ENCODE assay signal across 8 cellular contexts in the genomic region with DNA sequence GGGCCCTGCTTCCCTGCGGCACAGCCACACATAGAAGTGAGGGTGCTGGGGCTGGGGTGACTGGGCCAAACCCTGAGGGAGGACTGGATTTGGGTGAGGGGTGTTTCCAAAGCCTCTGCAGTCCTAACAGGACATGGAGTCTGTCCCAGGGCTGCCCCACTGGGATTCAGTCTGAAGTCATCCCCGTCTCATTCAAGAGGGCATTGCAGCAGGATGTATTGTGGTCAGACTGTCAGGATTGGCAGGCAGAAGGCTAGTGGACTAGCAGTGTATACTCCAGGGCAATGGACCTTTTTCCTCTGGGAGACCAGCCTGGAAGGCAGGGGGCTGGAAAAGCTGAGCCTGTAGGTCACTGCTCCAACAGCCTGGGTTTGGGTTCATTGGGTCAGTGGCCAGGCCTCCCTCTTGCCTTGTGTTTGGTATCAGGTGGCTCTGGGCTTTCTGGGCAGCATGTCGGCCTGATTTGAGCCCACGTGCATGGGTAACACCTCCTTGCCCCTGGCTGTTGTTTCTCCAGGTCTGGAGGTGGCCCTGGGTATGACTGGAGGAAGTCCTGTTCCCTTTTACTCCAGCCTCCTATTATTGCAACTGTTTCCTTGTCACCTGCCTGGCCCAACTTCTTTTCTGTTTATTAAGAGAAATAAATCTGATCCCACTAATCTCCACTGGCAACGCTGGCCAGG. TPM values are rescaled to one million over a fixed set of nuclear protein-coding genes. Genes with fewer than 3 reads are reported as not detected.
DNase-seq lines count a peak whose midpoint lies in the region; ATAC-seq and TF ChIP-seq lines count a peak whose summit lies in the region.

No MANE protein-coding gene starts in this region.

- intact Hi-C loops in ascending aorta (cut with DNase I), result no loop called here
- intact Hi-C loops in activated T-helper 1 cell treated with anti-CD3 and anti-CD28 coated beads, Interleukin-12 subunit alpha, Interleukin-12 subunit beta, Interleukin-2, Interleukin-4 antibody, amounts not matched to agents 30 ng/mL and 10 ng/mL and 1 ng/mL, durations not matched to agents 14 hours and 24 hours and 36 hours (cut with micrococcal nuclease), result no loop called here

- H3K9me3 Mint-ChIP-seq in H9, result no peaks in the 10 kb centered on the region
- no peaks in the 10 kb centered on the region for H3K9me3 Mint-ChIP-seq in activated T-helper 1 cell treated with anti-CD3 and anti-CD28 coated beads, Interleukin-12 subunit alpha, Interleukin-12 subunit beta, Interleukin-2, Interleukin-4 antibody, amounts not matched to agents 30 ng/mL and 10 ng/mL and 1 ng/mL, durations not matched to agents 14 hours and 24 hours and 36 hours

- no peak overlapping the region for H3K56ac ChIP-seq in H9 (ENCODE audit: insufficient read length, low read depth, low read length)

- H4K91ac ChIP-seq in H9 (ENCODE audit: insufficient read length, low read depth, low read length), result no peak overlapping the region

- no peak overlapping the region for H2AFZ ChIP-seq in H9 (ENCODE audit: low read length)

- no peaks in the 10 kb centered on the region for H3K79me1 ChIP-seq in H9 (ENCODE audit: insufficient read depth, low read depth, low read length, poor library complexity, severe bottlenecking)

- no peak overlapping the region for H2BK20ac ChIP-seq in H9 (ENCODE audit: low read depth, low read length, poor library complexity, severe bottlenecking)

- H3K4ac ChIP-seq in H9 (ENCODE audit: low read depth, low read length), result no peak overlapping the region

- H4K20me1 ChIP-seq in H9 (ENCODE audit: control insufficient read depth, insufficient read depth, insufficient read length), result no peaks in the 10 kb centered on the region

- peaks cover 29 to 32% of the 10 kb centered on the region in 2 experiments for H3K4me1 Mint-ChIP-seq in H9
- no peaks in the 10 kb centered on the region for H3K4me1 Mint-ChIP-seq in activated T-helper 1 cell treated with anti-CD3 and anti-CD28 coated beads, Interleukin-12 subunit alpha, Interleukin-12 subunit beta, Interleukin-2, Interleukin-4 antibody, amounts not matched to agents 30 ng/mL and 10 ng/mL and 1 ng/mL, durations not matched to agents 14 hours and 24 hours and 36 hours (ENCODE audit: low read depth)

- H3K36me3 ChIP-seq in ascending aorta, result no peaks in the 10 kb centered on the region
- no peaks in the 10 kb centered on the region for H3K36me3 ChIP-seq in skeletal muscle satellite cell (ENCODE audit: insufficient read depth, low read length)

- no peak overlapping the region for H3K27ac ChIP-seq in H9 (ENCODE audit: insufficient read length, low read depth, low read length)
- H3K27ac ChIP-seq in ascending aorta, result peak overlapping the region; percentile 93 to 97

- H3K23me2 ChIP-seq in H9 (ENCODE audit: insufficient read length, low read depth, low read length, poor library complexity, severe bottlenecking), result peaks cover 3% of the 10 kb centered on the region

- H3K4me2 ChIP-seq in H9 (ENCODE audit: insufficient read depth, insufficient read length, low read length) (no peak overlapping the region), skeletal muscle satellite cell (ENCODE audit: low read length) (peak overlapping the region; percentile 90)

- H2AK5ac ChIP-seq in H9 (ENCODE audit: insufficient read length, low read length), result no peak overlapping the region

- no peak overlapping the region for H4K5ac ChIP-seq in H9 (ENCODE audit: insufficient read length, low read depth, low read length)

- H3K4me1 ChIP-seq in H9 (ENCODE audit: insufficient read depth, low read length) (peaks cover 3% of the 10 kb centered on the region; the same call in 1 of the 2 replicates), ascending aorta (peaks cover 6 to 18% of the 10 kb centered on the region in 2 donors), skeletal muscle satellite cell (ENCODE audit: control insufficient read depth, insufficient read depth, low read length) (peaks cover 23% of the 10 kb centered on the region)

- peak overlapping the region; percentile 75 to 83; a peak in 3 of 5 replicates for H3K4me3 Mint-ChIP-seq in H9
- no peak overlapping the region for H3K4me3 Mint-ChIP-seq in activated T-helper 1 cell treated with anti-CD3 and anti-CD28 coated beads, Interleukin-12 subunit alpha, Interleukin-12 subunit beta, Interleukin-2, Interleukin-4 antibody, amounts not matched to agents 30 ng/mL and 10 ng/mL and 1 ng/mL, durations not matched to agents 14 hours and 24 hours and 36 hours

- H3K4me3 ChIP-seq in ascending aorta, result peak overlapping the region; percentile 64 to 99
- H3K4me3 ChIP-seq in skeletal muscle satellite cell (ENCODE audit: low read length), result peak overlapping the region; percentile 71

- no peak overlapping the region for H4K8ac ChIP-seq in H9 (replicated peaks; ENCODE audit: insufficient read length, low read depth, low read length)

- H3K36me3 Mint-ChIP-seq in H9 (ENCODE audit: insufficient read depth in 1 of 3, low read depth in 3 of 3), result peaks cover 0 to 10% (median 5%) of the 10 kb centered on the region in 3 experiments; a peak in 5 of 7 replicates
- H3K36me3 Mint-ChIP-seq in activated T-helper 1 cell treated with anti-CD3 and anti-CD28 coated beads, Interleukin-12 subunit alpha, Interleukin-12 subunit beta, Interleukin-2, Interleukin-4 antibody, amounts not matched to agents 30 ng/mL and 10 ng/mL and 1 ng/mL, durations not matched to agents 14 hours and 24 hours and 36 hours (ENCODE audit: low read depth), result no peaks in the 10 kb centered on the region

- H3K27ac Mint-ChIP-seq in H9, result no peak overlapping the region
- H3K27ac Mint-ChIP-seq in activated T-helper 1 cell treated with anti-CD3 and anti-CD28 coated beads, Interleukin-12 subunit alpha, Interleukin-12 subunit beta, Interleukin-2, Interleukin-4 antibody, amounts not matched to agents 30 ng/mL and 10 ng/mL and 1 ng/mL, durations not matched to agents 14 hours and 24 hours and 36 hours, result no peak overlapping the region

- TF ChIP-seq CTCF in H9 (conservative IDR thresholded peaks at IDR 0.05) (no peak), ascending aorta (IDR thresholded peaks at IDR 0.05) (no peak)

- no peak overlapping the region for H2BK120ac ChIP-seq in H9 (ENCODE audit: low read depth, low read length, poor library complexity, severe bottlenecking)

- peaks cover 14% of the 10 kb centered on the region for H3K27me3 Mint-ChIP-seq in H9 (ENCODE audit: low read depth)
- peaks cover 37% of the 10 kb centered on the region for H3K27me3 Mint-ChIP-seq in activated T-helper 1 cell treated with anti-CD3 and anti-CD28 coated beads, Interleukin-12 subunit alpha, Interleukin-12 subunit beta, Interleukin-2, Interleukin-4 antibody, amounts not matched to agents 30 ng/mL and 10 ng/mL and 1 ng/mL, durations not matched to agents 14 hours and 24 hours and 36 hours (ENCODE audit: insufficient read depth)

- H2BK5ac ChIP-seq in H9 (ENCODE audit: insufficient read length, low read length), result no peak overlapping the region

- no peaks in the 10 kb centered on the region for H3K79me2 ChIP-seq in H9 (ENCODE audit: insufficient read depth, low read length)

- no peak for ATAC-seq in HG03521 (IDR thresholded peaks at IDR 0.05; ENCODE audit: unreplicated experiment)

- no peak for DNase-seq in H9
- no peak for DNase-seq in ascending aorta (ENCODE audit: low spot score in 2 of 2)
- peak; percentile 52 for DNase-seq in islet precursor cell
- DNase-seq in activated T-helper 1 cell treated with anti-CD3 and anti-CD28 coated beads, Interleukin-12 subunit alpha, Interleukin-12 subunit beta, Interleukin-2, Interleukin-4 antibody, amounts not matched to agents 30 ng/mL and 10 ng/mL and 1 ng/mL, durations not matched to agents 14 hours and 24 hours and 36 hours (ENCODE audit: low spot score), result no peak
- DNase-seq in NCI-H345 (lab: John Stamatoyannopoulos, UW), result no peak
- no peak for DNase-seq in DMS79 (lab: John Stamatoyannopoulos, UW)

- no peak overlapping the region for H3K14ac ChIP-seq in H9 (ENCODE audit: insufficient read depth, low read length)

- H2BK12ac ChIP-seq in H9 (ENCODE audit: insufficient read length, low read depth, low read length), result no peak overlapping the region

- WGBS in H9 (ENCODE audit: extremely low coverage, insufficient read length, low lambda C conversion rate), result no CpG with 5 or more reads among the region's 5 CpGs

- H3K23ac ChIP-seq in H9 (ENCODE audit: insufficient read length, low read depth, low read length), result no peak overlapping the region

- H3K9ac ChIP-seq in H9 (ENCODE audit: extremely low read depth, insufficient read length, low read length), result no peak overlapping the region
- H3K9ac ChIP-seq in skeletal muscle satellite cell (ENCODE audit: low read depth, low read length), result no peak overlapping the region

- no peak overlapping the region for H3T11ph ChIP-seq in H9 (ENCODE audit: low read length)

- H3K9me3 ChIP-seq in H9 (ENCODE audit: control insufficient read depth, low read depth, low read length) (no peaks in the 10 kb centered on the region), ascending aorta (no peaks in the 10 kb centered on the region), skeletal muscle satellite cell (replicated peaks; ENCODE audit: low read length) (no peaks in the 10 kb centered on the region)

- no peak overlapping the region for H3K18ac ChIP-seq in H9 (ENCODE audit: insufficient read length, low read depth, low read length)

- no peaks in the 10 kb centered on the region; the same call in 1 of the 2 replicates for H3K27me3 ChIP-seq in H9 (ENCODE audit: insufficient read depth, low read length)
- no peaks in the 10 kb centered on the region for H3K27me3 ChIP-seq in ascending aorta
- H3K27me3 ChIP-seq in skeletal muscle satellite cell (ENCODE audit: control insufficient read depth, insufficient read depth, low read length), result no peaks in the 10 kb centered on the region

- H2BK15ac ChIP-seq in H9 (ENCODE audit: low read depth, low read length), result no peak overlapping the region

RNA-seq across cellular contexts. Expression of a gene that starts 41.0 kb away (rescaled TPM):
- total RNA-seq in H9 (2021) (0.15 TPM in 2 replicates), ascending aorta (87.3 TPM)
- 7.4 and 22.9 TPM in 2 replicates for total RNA-seq in skeletal muscle satellite cell (2012; rRNA removed)
- 0.05 TPM in 1 of 2 replicates, not detected in the other for total RNA-seq in activated T-helper 1 cell treated with anti-CD3 and anti-CD28 coated beads, Interleukin-12 subunit alpha, Interleukin-12 subunit beta, Interleukin-2, Interleukin-4 antibody, amounts not matched to agents 30 ng/mL and 10 ng/mL and 1 ng/mL, durations not matched to agents 14 hours and 24 hours and 36 hours

Comparison
In these comparisons a context has a peak if more than half of its experiments do, and no peak if none do; other contexts are left out.
1. RNA of a gene that starts 41.0 kb away (total RNA-seq): 87.3 TPM in ascending aorta (single experiment); 0.15 TPM in H9 and 0.05 TPM in activated T-helper 1 cell treated with anti-CD3 and anti-CD28 coated beads, Interleukin-12 subunit alpha, Interleukin-12 subunit beta, Interleukin-2, Interleukin-4 antibody, amounts not matched to agents 30 ng/mL and 10 ng/mL and 1 ng/mL, durations not matched to agents 14 hours and 24 hours and 36 hours; every median in the first group is over 10 times any median in the second.